ENCODE assay signal across 11 cellular contexts in genomic region chr4:41814565-41814964, GRCh38.
DNase-seq lines count a peak whose midpoint lies in the region; ATAC-seq and TF ChIP-seq lines count a peak whose summit lies in the region.
"Had no signal": no experiment of that assay in that cellular context is flagged by ENCODE, and none has a peak within 500 bp of the region (broad histone marks: within the 10 kb centered on the region; RNA-seq: fewer than 3 reads in every experiment).

No MANE protein-coding gene starts in this region.

- no peak for ATAC-seq in HG03196 (IDR thresholded peaks at IDR 0.05; ENCODE audit: unreplicated experiment)
- no peak for ATAC-seq in activated CD4-positive, CD25-positive, alpha-beta regulatory T cell treated with anti-CD3 and anti-CD28 coated beads, Interleukin-2, amount 50 U/mL, for 24 hours
- ATAC-seq in GM18498 (IDR thresholded peaks at IDR 0.05; ENCODE audit: unreplicated experiment): no peak
- ATAC-seq: stimulated activated naive CD8-positive, alpha-beta T cell treated with anti-CD3 and anti-CD28 coated beads, Interleukin-15, amount 100 ng/mL, for 72 hours; T-helper 17 cell had no signal

- H3K27ac ChIP-seq in VCaP: no peak overlapping the region

- peak; percentile 49 for DNase-seq in GM03348 (ENCODE audit: low spot score)
- DNase-seq in globus pallidus (ENCODE audit: low spot score): peak; percentile 9
- DNase-seq in pons (ENCODE audit: low spot score): peak; percentile 6
- DNase-seq in T-helper 1 cell: no peak
- DNase-seq: NCI-H526 treated with DMSO at 0.1 percent for 48 hours; stimulated activated naive CD8-positive, alpha-beta T cell treated with anti-CD3 and anti-CD28 coated beads, Interleukin-15, amount 100 ng/mL, for 72 hours; T-helper 17 cell had no signal

- peak; percentile 82 for TF ChIP-seq CTCF in VCaP (conservative IDR thresholded peaks at IDR 0.05)

Comparison
In these comparisons a context has a peak if more than half of its experiments do, and no peak if none do; other contexts are left out.
1. DNase-seq: peak in GM03348 (single experiment), globus pallidus (single experiment) and pons (single experiment); none in T-helper 1 cell (0 of 5).